ENCODE assay signal across 27 cellular contexts in genomic region chr18:39500320-39500719, GRCh38.
DNase-seq lines count a peak whose midpoint lies in the region; FAIRE-seq and TF ChIP-seq lines count a peak whose summit lies in the region.
"Had no signal": no experiment of that assay in that cellular context is flagged by ENCODE, and none has a peak within 500 bp of the region (broad histone marks: within the 10 kb centered on the region; RNA-seq: fewer than 3 reads in every experiment).

No MANE protein-coding gene starts in this region.

- no peak overlapping the region for H3K9ac ChIP-seq in neural progenitor cell

- no peak for TF ChIP-seq POLR2A in H54 (IDR thresholded peaks at IDR 0.05; ENCODE audit: low read depth, low read length)

- peaks cover 22% of the 10 kb centered on the region for H3K4me1 Mint-ChIP-seq in neural progenitor cell
- H3K4me1 Mint-ChIP-seq: CD14-positive monocyte; CD8-positive, alpha-beta memory T cell; T-helper 17 cell had no signal

- H2AFZ ChIP-seq in neural progenitor cell (replicated peaks), result no peak overlapping the region

- H3K9me3 ChIP-seq in neural progenitor cell (ENCODE audit: low read depth), result no peaks in the 10 kb centered on the region
- H3K9me3 ChIP-seq: A549, BE2C, MG63 had no signal

- no peak overlapping the region for H3K27ac ChIP-seq in neural progenitor cell
- H3K27ac ChIP-seq: A549, SK-N-MC had no signal

- no peaks in the 10 kb centered on the region for H3K79me2 ChIP-seq in neural progenitor cell (ENCODE audit: low read depth)

- H3K36me3 ChIP-seq in neural progenitor cell, result no peaks in the 10 kb centered on the region
- H3K36me3 ChIP-seq: BE2C, MG63 had no signal

- no peak for FAIRE-seq in H54 (lab: Jason Lieb, UNC)
- FAIRE-seq: A549, GM12892, H1, RCC 7860 had no signal

- peaks cover 14% of the 10 kb centered on the region for H3K4me1 ChIP-seq in neural progenitor cell
- H3K4me1 ChIP-seq: A549, BE2C had no signal

- H4K20me1 ChIP-seq in neural progenitor cell (ENCODE audit: low read depth), result no peaks in the 10 kb centered on the region

- TF ChIP-seq CTCF in neural progenitor cell (IDR thresholded peaks at IDR 0.05), result no peak

- no peaks in the 10 kb centered on the region for H3K27me3 Mint-ChIP-seq in neural progenitor cell (ENCODE audit: insufficient read depth, low read depth)
- H3K27me3 Mint-ChIP-seq: CD8-positive, alpha-beta memory T cell; T-helper 17 cell had no signal

- no peak overlapping the region for H3K4me3 ChIP-seq in neural progenitor cell
- H3K4me3 ChIP-seq: A549, MG63, SK-N-MC had no signal

- peaks cover 4% of the 10 kb centered on the region for H3K9me3 Mint-ChIP-seq in neural progenitor cell

- no peak overlapping the region for H3K27ac Mint-ChIP-seq in neural progenitor cell
- H3K27ac Mint-ChIP-seq: CD14-positive monocyte; CD8-positive, alpha-beta memory T cell; T-helper 17 cell had no signal

- peak overlapping the region; percentile 42 for H3K4me2 ChIP-seq in neural progenitor cell
- H3K4me2 ChIP-seq: A549 had no signal

- H3F3A ChIP-seq in neural progenitor cell (ENCODE audit: low read depth), result peaks cover 10% of the 10 kb centered on the region

- H3K27me3 ChIP-seq in neural progenitor cell, result no peaks in the 10 kb centered on the region
- H3K27me3 ChIP-seq: BE2C, MG63 had no signal

- H3K36me3 Mint-ChIP-seq in neural progenitor cell, result peaks cover 6% of the 10 kb centered on the region
- H3K36me3 Mint-ChIP-seq: CD14-positive monocyte; CD8-positive, alpha-beta memory T cell had no signal

- DNase-seq in NCI-H748 (lab: John Stamatoyannopoulos, UW; ENCODE audit: unreplicated experiment) (peak; percentile 17), NCI-H748 treated with DMSO at 0.1 percent for 48 hours (lab: John Stamatoyannopoulos, UW) (no peak), NCI-H69 (lab: John Stamatoyannopoulos, UW) (peak; percentile 85), left kidney (ENCODE audit: low read depth, low spot score) (peak; percentile 36), neural progenitor cell (ENCODE audit: low spot score) (peak; percentile 50), H54 (ENCODE audit: insufficient read length, low spot score) (no peak), AG20443 (ENCODE audit: low spot score) (no peak)
- DNase-seq: BE2C; CD8-positive, alpha-beta memory T cell; DMS 273 treated with DMSO at 0.1 percent for 48 hours; DND-41; IMR-90; KG1; MG63; NCI-H1105 treated with DMSO at 0.1 percent for 48 hours; NCI-H1694; NCI-H2029 treated with DMSO at 0.1 percent for 48 hours; NCI-H2171; NCI-H524; SIG-M5; T-helper 17 cell had no signal

- H3K4me3 Mint-ChIP-seq in neural progenitor cell, result no peak overlapping the region
- H3K4me3 Mint-ChIP-seq: CD14-positive monocyte; CD8-positive, alpha-beta memory T cell; T-helper 17 cell had no signal

Comparison
In these comparisons a context has a peak if more than half of its experiments do, and no peak if none do; other contexts are left out.
1. DNase-seq: peak in NCI-H748 (single experiment), NCI-H69 (single experiment), left kidney (single experiment) and neural progenitor cell (single experiment); none in NCI-H748 treated with DMSO at 0.1 percent for 48 hours (single experiment), H54 (single experiment) and AG20443 (single experiment).